ENCODE assay signal across 8 cellular contexts in genomic region chr22:44684506-44685383, GRCh38. TPM values are rescaled to one million over a fixed set of nuclear protein-coding genes. Genes with fewer than 3 reads are reported as not detected.
DNase-seq lines count a peak whose midpoint lies in the region; ATAC-seq and TF ChIP-seq lines count a peak whose summit lies in the region.

No MANE protein-coding gene starts in this region.

- peak; percentile 99 for TF ChIP-seq CTCF in AG10803 (conservative IDR thresholded peaks at IDR 0.05; ENCODE audit: low read length)
- TF ChIP-seq CTCF in mesothelial cell of epicardium (IDR thresholded peaks at IDR 0.05; ENCODE audit: unreplicated experiment): peak; percentile 86

- no peaks in the 10 kb centered on the region for H3K9me3 Mint-ChIP-seq in effector memory CD8-positive, alpha-beta T cell
- no peaks in the 10 kb centered on the region for H3K9me3 Mint-ChIP-seq in mesothelial cell of epicardium

- H3K4me3 Mint-ChIP-seq in effector memory CD8-positive, alpha-beta T cell: peak overlapping the region; percentile 76 to 82
- no peak overlapping the region for H3K4me3 Mint-ChIP-seq in mesothelial cell of epicardium

- H3K4me1 Mint-ChIP-seq in effector memory CD8-positive, alpha-beta T cell (ENCODE audit: low read depth in 2 of 2): peaks cover 48 to 57% of the 10 kb centered on the region in 2 donors
- H3K4me1 Mint-ChIP-seq in mesothelial cell of epicardium: peaks cover 43% of the 10 kb centered on the region

- peak; percentile 62 for ATAC-seq in GM18907 (IDR thresholded peaks at IDR 0.05; ENCODE audit: unreplicated experiment)
- peak; percentile 45 for ATAC-seq in HG03442 (IDR thresholded peaks at IDR 0.05; ENCODE audit: unreplicated experiment)
- ATAC-seq in effector memory CD8-positive, alpha-beta T cell (replicated peaks): peak; percentile 80

- peak; percentile 95 for DNase-seq in AG10803 (ENCODE audit: low read depth)
- DNase-seq in NK-92 (lab: John Stamatoyannopoulos, UW; ENCODE audit: unreplicated experiment): peak; percentile 19
- DNase-seq in activated CD8-positive, alpha-beta memory T cell treated with anti-CD3 and anti-CD28 coated beads for 24 hours: peak; percentile 90
- DNase-seq in effector memory CD8-positive, alpha-beta T cell: peak; percentile 85 to 89 (median 86)
- peak; percentile 48 to 85 for DNase-seq in mesothelial cell of epicardium (ENCODE audit: low spot score in 2 of 2, unreplicated experiment in 2 of 2)
- peak; percentile 72 for DNase-seq in stimulated activated CD8-positive, alpha-beta memory T cell treated with anti-CD3 and anti-CD28 coated beads, Interleukin-4, amount 100 ng/mL, for 24 hours (ENCODE audit: low read depth)

- peaks cover 36% of the 10 kb centered on the region for H3K36me3 Mint-ChIP-seq in effector memory CD8-positive, alpha-beta T cell (ENCODE audit: insufficient read depth)
- H3K36me3 Mint-ChIP-seq in mesothelial cell of epicardium: no peaks in the 10 kb centered on the region

- H3K27ac Mint-ChIP-seq in effector memory CD8-positive, alpha-beta T cell: peak overlapping the region; percentile 93
- peak overlapping the region; percentile 56 for H3K27ac Mint-ChIP-seq in mesothelial cell of epicardium

- no peaks in the 10 kb centered on the region for H3K27me3 Mint-ChIP-seq in effector memory CD8-positive, alpha-beta T cell
- H3K27me3 Mint-ChIP-seq in mesothelial cell of epicardium (ENCODE audit: low read depth): no peaks in the 10 kb centered on the region

- no peak overlapping the region for H3K4me3 ChIP-seq in AG10803 (ENCODE audit: low read length)

RNA-seq across cellular contexts. Expression of gene PRR5, which starts 17.3 kb away (rescaled TPM):
- total RNA-seq in mesothelial cell of epicardium: 59.7 to 65.3 TPM (median 63.6 TPM) in 3 replicates

Comparison
In these comparisons a context has a peak if more than half of its experiments do, and no peak if none do; other contexts are left out.
1. DNase-seq: peak in every context shown above with its lines; median percentile 95 in AG10803; 90 in activated CD8-positive, alpha-beta memory T cell treated with anti-CD3 and anti-CD28 coated beads for 24 hours; 86 in effector memory CD8-positive, alpha-beta T cell; 72 in stimulated activated CD8-positive, alpha-beta memory T cell treated with anti-CD3 and anti-CD28 coated beads, Interleukin-4, amount 100 ng/mL, for 24 hours; 66 in mesothelial cell of epicardium; 19 in NK-92.